Comparison of ENCODE assay signal across 8 cellular contexts in the genomic region with DNA sequence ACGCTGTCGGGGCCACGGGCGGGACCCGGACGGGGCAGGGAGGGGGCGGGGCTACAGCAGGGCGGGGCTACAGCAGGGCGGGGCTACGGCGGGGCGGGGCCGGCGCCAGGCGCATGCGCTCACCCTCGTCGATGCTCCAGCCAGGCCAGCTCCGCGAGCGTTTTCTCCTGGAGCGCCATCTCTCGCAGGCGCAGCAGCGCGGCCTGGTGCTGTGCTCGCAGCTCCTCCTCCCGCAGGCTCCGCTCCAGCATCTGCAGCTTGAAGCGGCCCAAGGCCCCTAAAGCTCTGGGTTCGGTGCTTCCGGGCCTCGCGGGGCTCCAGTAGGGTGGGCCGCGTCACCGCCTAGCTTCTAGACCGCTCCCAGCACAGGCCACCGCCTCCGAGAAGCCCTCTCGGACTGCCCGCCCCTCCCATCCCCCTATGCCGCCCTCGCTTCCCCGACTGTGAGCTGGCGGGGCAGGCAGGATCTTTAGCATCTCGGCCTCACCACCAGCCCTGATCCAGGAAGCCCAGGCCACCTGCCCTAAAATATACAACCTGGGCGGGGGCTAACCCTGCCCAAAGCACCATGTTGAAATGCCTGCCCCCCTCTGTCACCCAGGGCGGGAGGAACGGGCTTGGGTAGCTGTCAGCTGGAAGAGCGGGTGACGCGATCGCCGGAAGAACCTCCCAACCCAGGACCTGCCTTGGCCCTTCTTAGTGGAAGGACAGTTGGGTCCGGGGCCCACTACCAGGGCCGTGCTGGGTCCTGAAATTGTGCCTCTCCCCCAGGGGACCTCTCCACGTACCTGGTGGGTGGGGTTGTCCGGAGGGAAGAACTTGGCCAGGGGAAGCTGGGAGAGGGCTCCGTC. TPM values are rescaled to one million over a fixed set of nuclear protein-coding genes. Genes with fewer than 3 reads are reported as not detected.
DNase-seq lines count a peak whose midpoint lies in the region; ATAC-seq, FAIRE-seq and TF ChIP-seq lines count a peak whose summit lies in the region.

No MANE protein-coding gene starts in this region.

- H3K4me1 Mint-ChIP-seq in activated CD8-positive, alpha-beta memory T cell treated with anti-CD3 and anti-CD28 coated beads, Interleukin-2, amount 10 ng/mL, durations not matched to agents 7 days and 5 days, result peaks cover 14% of the 10 kb centered on the region
- H3K4me1 Mint-ChIP-seq in endodermal cell, result peaks cover 10% of the 10 kb centered on the region
- peaks cover 16% of the 10 kb centered on the region for H3K4me1 Mint-ChIP-seq in mesothelial cell of epicardium

- no peak overlapping the region for H3K9ac ChIP-seq in endodermal cell (ENCODE audit: extremely low read depth, low read length, poor library complexity, severe bottlenecking)

- peak overlapping the region; percentile 83 for H3K27ac Mint-ChIP-seq in activated CD8-positive, alpha-beta memory T cell treated with anti-CD3 and anti-CD28 coated beads, Interleukin-2, amount 10 ng/mL, durations not matched to agents 7 days and 5 days
- H3K27ac Mint-ChIP-seq in endodermal cell (no peak overlapping the region), mesothelial cell of epicardium (no peak overlapping the region)

- 17 to 30% methylated on average over 24 to 60 of the region's 60 CpGs for WGBS in endodermal cell (ENCODE audit: insufficient coverage in 1 of 2, insufficient read length in 1 of 2), 2 experiments

- peak overlapping the region; percentile 75 for H3K4me3 ChIP-seq in endodermal cell (ENCODE audit: low read length)

- peak; percentile 95 for FAIRE-seq in GM12891 (lab: Jason Lieb, UNC)

- peak; percentile 99 for DNase-seq in GM12891 (ENCODE audit: insufficient read length, low spot score)
- DNase-seq in NCI-H748 treated with DMSO at 0.1 percent for 48 hours (lab: John Stamatoyannopoulos, UW), result peak; percentile 15
- peak; percentile 90 for DNase-seq in activated CD8-positive, alpha-beta memory T cell treated with anti-CD3 and anti-CD28 coated beads, Interleukin-2, amount 10 ng/mL, durations not matched to agents 7 days and 5 days
- peak; percentile 95 for DNase-seq in endodermal cell
- DNase-seq in mesothelial cell of epicardium (ENCODE audit: low spot score in 2 of 2, unreplicated experiment in 2 of 2), result peak; percentile 79 to 83
- peak; percentile 83 for DNase-seq in stimulated activated CD8-positive, alpha-beta memory T cell treated with anti-CD3 and anti-CD28 coated beads, Interleukin-15, amount 100 ng/mL, for 24 hours (ENCODE audit: low read depth)
- no peak for DNase-seq in OCI-M2 (lab: John Stamatoyannopoulos, UW; ENCODE audit: unreplicated experiment)

- ATAC-seq in HG02885 (IDR thresholded peaks at IDR 0.05; ENCODE audit: poor library complexity, unreplicated experiment), result peak; percentile 83
- ATAC-seq in activated CD8-positive, alpha-beta memory T cell treated with anti-CD3 and anti-CD28 coated beads, Interleukin-2, amount 10 ng/mL, durations not matched to agents 7 days and 5 days, result peak; percentile 95

- H3K4me3 Mint-ChIP-seq in activated CD8-positive, alpha-beta memory T cell treated with anti-CD3 and anti-CD28 coated beads, Interleukin-2, amount 10 ng/mL, durations not matched to agents 7 days and 5 days, result peak overlapping the region; percentile 77
- H3K4me3 Mint-ChIP-seq in endodermal cell (peak overlapping the region; percentile 53), mesothelial cell of epicardium (peak overlapping the region; percentile 63)

- no peaks in the 10 kb centered on the region for H3K9me3 ChIP-seq in endodermal cell (ENCODE audit: control insufficient read depth, low read length)

- CTCF ChIA-PET in activated CD8-positive, alpha-beta memory T cell treated with anti-CD3 and anti-CD28 coated beads, Interleukin-2, amount 10 ng/mL, durations not matched to agents 7 days and 5 days (lab: Charles Lee), result interaction anchor here (0.6 to 2.1 kb wide), 10 partner anchors 10 to 300 kb away, joined by 3 to 7 read pairs (median 4); a partner anchor contains a TSS

- H3K27me3 Mint-ChIP-seq in activated CD8-positive, alpha-beta memory T cell treated with anti-CD3 and anti-CD28 coated beads, Interleukin-2, amount 10 ng/mL, durations not matched to agents 7 days and 5 days, result peaks cover 19% of the 10 kb centered on the region
- H3K27me3 Mint-ChIP-seq in endodermal cell (ENCODE audit: insufficient read depth) (no peaks in the 10 kb centered on the region), mesothelial cell of epicardium (ENCODE audit: low read depth) (peaks cover 4% of the 10 kb centered on the region)

- TF ChIP-seq CTCF in endodermal cell (conservative IDR thresholded peaks at IDR 0.05), result no peak
- no peak for TF ChIP-seq CTCF in mesothelial cell of epicardium (IDR thresholded peaks at IDR 0.05; ENCODE audit: unreplicated experiment)

- H3K27me3 ChIP-seq in endodermal cell (ENCODE audit: control insufficient read depth, insufficient read depth, low read length, poor library complexity, severe bottlenecking), result no peaks in the 10 kb centered on the region

- no peaks in the 10 kb centered on the region for H3K36me3 Mint-ChIP-seq in activated CD8-positive, alpha-beta memory T cell treated with anti-CD3 and anti-CD28 coated beads, Interleukin-2, amount 10 ng/mL, durations not matched to agents 7 days and 5 days
- H3K36me3 Mint-ChIP-seq in endodermal cell (ENCODE audit: low read depth) (no peaks in the 10 kb centered on the region), mesothelial cell of epicardium (no peaks in the 10 kb centered on the region)

- 0 out of 2 replicates have a peak, but pooled peaks have one; percentile 38 for TF ChIP-seq POLR2A in GM12891 (IDR thresholded peaks at IDR 0.05; ENCODE audit: low read depth, low read length)

- peaks cover 5% of the 10 kb centered on the region for H3K4me1 ChIP-seq in endodermal cell (ENCODE audit: control insufficient read depth, insufficient read depth, low read length)

- H3K9me3 Mint-ChIP-seq in activated CD8-positive, alpha-beta memory T cell treated with anti-CD3 and anti-CD28 coated beads, Interleukin-2, amount 10 ng/mL, durations not matched to agents 7 days and 5 days (ENCODE audit: low read depth), result no peaks in the 10 kb centered on the region
- H3K9me3 Mint-ChIP-seq in endodermal cell, result no peaks in the 10 kb centered on the region
- H3K9me3 Mint-ChIP-seq in mesothelial cell of epicardium, result peaks cover 6% of the 10 kb centered on the region

- H3K36me3 ChIP-seq in endodermal cell (ENCODE audit: control insufficient read depth, insufficient read depth, low read length), result no peaks in the 10 kb centered on the region

- H3K27ac ChIP-seq in endodermal cell (ENCODE audit: low read depth, low read length), result no peak overlapping the region

TF ChIP-seq in GM12891, 5 proteins besides CTCF, POLR2A, EP300 and RAD21:
- peak; percentile 50; the same call in 1 of the 2 replicates for TF ChIP-seq POLR2AphosphoS5 (IDR thresholded peaks at IDR 0.05; ENCODE audit: low read depth, low read length)
- no peak for TF ChIP-seq PAX5 (IDR thresholded peaks at IDR 0.05; ENCODE audit: insufficient read depth, low read length, severe bottlenecking)
- TF ChIP-seq POU2F2 (IDR thresholded peaks at IDR 0.05; ENCODE audit: low read depth, low read length), result no peak
- no peak for TF ChIP-seq SPI1 (IDR thresholded peaks at IDR 0.05; ENCODE audit: low read depth, low read length)
- TF ChIP-seq TAF1 (IDR thresholded peaks at IDR 0.05; ENCODE audit: low read depth, low read length), result peak; percentile 46; the same call in 1 of the 2 replicates

RNA-seq across cellular contexts. Expression of a gene that starts 21.9 kb away (rescaled TPM):
- polyA plus RNA-seq in GM12891 (2012; ENCODE audit: low read depth, missing spikeins), result 8.2 TPM
- total RNA-seq in activated CD8-positive, alpha-beta memory T cell treated with anti-CD3 and anti-CD28 coated beads, Interleukin-2, amount 10 ng/mL, durations not matched to agents 7 days and 5 days, result 10 to 100 TPM; 11.2 to 13.6 TPM
- total RNA-seq in endodermal cell (10 to 100 TPM; 22.0 to 26.3 TPM), mesothelial cell of epicardium (16.8 to 17.0 TPM (median 17.0 TPM) in 3 replicates)
- 29.8 TPM for polyA plus RNA-seq in endodermal cell (2013, experiment 1 of 2)
- 26.3 TPM for polyA plus RNA-seq in endodermal cell (2013, experiment 2 of 2)

RNA-seq across cellular contexts. Expression of a gene that starts 36.4 kb away (rescaled TPM):
- polyA plus RNA-seq in GM12891 (2012; ENCODE audit: low read depth, missing spikeins), result 0.03 TPM
- total RNA-seq in activated CD8-positive, alpha-beta memory T cell treated with anti-CD3 and anti-CD28 coated beads, Interleukin-2, amount 10 ng/mL, durations not matched to agents 7 days and 5 days, result not detected
- total RNA-seq in endodermal cell, result under 1 TPM; 0.04 to 0.09 TPM
- polyA plus RNA-seq in endodermal cell (2013, experiment 1 of 2), result 0.04 TPM
- 0.04 TPM for polyA plus RNA-seq in endodermal cell (2013, experiment 2 of 2)
- 0.42 to 0.54 TPM (median 0.47 TPM) in 3 replicates for total RNA-seq in mesothelial cell of epicardium

RNA-seq across cellular contexts. Expression of a gene that starts 59.9 kb away (rescaled TPM):
- 0.04 TPM for polyA plus RNA-seq in GM12891 (2012; ENCODE audit: low read depth, missing spikeins)
- total RNA-seq in activated CD8-positive, alpha-beta memory T cell treated with anti-CD3 and anti-CD28 coated beads, Interleukin-2, amount 10 ng/mL, durations not matched to agents 7 days and 5 days, result 1 to 10 TPM; 4.5 to 6.7 TPM
- total RNA-seq in endodermal cell (10 to 100 TPM; 37.2 to 38.6 TPM), mesothelial cell of epicardium (98.6 to 103 TPM (median 102 TPM) in 3 replicates)
- 48.0 TPM for polyA plus RNA-seq in endodermal cell (2013, experiment 1 of 2)
- 42.4 TPM for polyA plus RNA-seq in endodermal cell (2013, experiment 2 of 2)

Comparison
In these comparisons a context has a peak if more than half of its experiments do, and no peak if none do; other contexts are left out.
1. RNA of a gene that starts 59.9 kb away (total RNA-seq): 98.6 to 103 TPM in mesothelial cell of epicardium and 37.2 to 38.6 TPM in endodermal cell; 4.5 to 6.7 TPM in activated CD8-positive, alpha-beta memory T cell treated with anti-CD3 and anti-CD28 coated beads, Interleukin-2, amount 10 ng/mL, durations not matched to agents 7 days and 5 days; every median in the first group is over 4 times any median in the second.
2. Peak in every context shown above with its lines, with median percentiles within 50 percentile points of each other: H3K4me3 Mint-ChIP-seq.